Comparison of ENCODE assay signal across 12 cellular contexts in the genomic region with DNA sequence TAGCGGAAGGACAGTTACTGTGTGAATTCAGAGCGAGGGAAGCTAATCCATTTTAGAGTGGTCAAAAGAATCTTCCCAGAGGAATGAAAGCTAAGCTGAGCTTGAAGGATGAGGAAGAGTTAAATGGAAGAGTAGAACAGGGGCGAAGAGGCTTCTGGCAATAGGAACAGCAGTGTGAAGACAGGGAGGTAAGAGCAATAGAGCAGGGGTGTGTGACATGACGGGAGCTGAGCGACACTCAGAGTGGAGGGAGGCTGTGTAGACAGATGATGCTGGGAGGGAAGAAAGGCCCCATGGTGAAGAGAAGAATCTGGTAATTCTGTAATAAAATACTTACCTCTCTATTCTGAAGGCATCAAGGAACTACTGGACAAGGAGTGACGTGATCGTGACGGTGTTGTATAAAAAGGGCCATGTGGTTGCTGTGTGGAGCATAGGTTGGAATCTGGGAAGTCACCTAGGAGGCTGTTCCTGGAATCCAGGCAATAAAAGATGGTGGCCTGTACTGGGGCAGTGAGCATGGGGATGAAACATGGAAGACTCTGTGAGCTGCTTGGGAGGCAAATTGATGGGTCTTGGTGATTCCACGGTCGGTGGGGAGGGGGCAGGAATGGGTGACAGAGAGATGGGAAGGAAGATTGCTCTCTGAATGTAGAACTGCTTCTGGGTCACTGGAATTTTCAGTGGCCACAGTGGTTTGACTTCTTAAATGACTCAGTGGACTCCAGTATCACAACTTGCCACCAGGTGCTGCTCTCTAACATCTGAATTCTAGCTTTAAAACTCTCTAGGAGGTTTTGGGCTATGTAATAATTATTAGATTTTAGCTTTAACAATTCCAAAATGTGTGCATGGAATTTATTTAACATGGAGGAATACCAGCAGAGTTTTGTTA.
DNase-seq lines count a peak whose midpoint lies in the region; ATAC-seq and TF ChIP-seq lines count a peak whose summit lies in the region.
"Had no signal": no experiment of that assay in that cellular context is flagged by ENCODE, and none has a peak within 500 bp of the region (broad histone marks: within the 10 kb centered on the region; RNA-seq: fewer than 3 reads in every experiment).

No MANE protein-coding gene starts in this region.

- H3K27ac ChIP-seq in 22Rv1 = no peak overlapping the region
- H3K27ac ChIP-seq in WERI-Rb-1 = no peak overlapping the region
- H3K27ac ChIP-seq in cardiac muscle cell = no peak overlapping the region
- no peak overlapping the region for H3K27ac ChIP-seq in vagina
- no peak overlapping the region for H3K27ac ChIP-seq in upper lobe of left lung
- H3K27ac ChIP-seq: BLaER1 had no signal

- H3K9me3 ChIP-seq in WERI-Rb-1 (ENCODE audit: severe bottlenecking) (peaks cover 3% of the 10 kb centered on the region), cardiac muscle cell (ENCODE audit: low read depth) (no peaks in the 10 kb centered on the region), vagina (no peaks in the 10 kb centered on the region), upper lobe of left lung (no peaks in the 10 kb centered on the region)

- WGBS in upper lobe of left lung, 2 donors = 89 to 93% methylated on average over 10 of the region's 10 CpGs

- no peak for TF ChIP-seq POLR2A in vagina (IDR thresholded peaks at IDR 0.05)
- TF ChIP-seq POLR2A in upper lobe of left lung (IDR thresholded peaks at IDR 0.05) = no peak

- no peaks in the 10 kb centered on the region for H3K36me3 ChIP-seq in H7 (replicated peaks; ENCODE audit: control insufficient read depth, insufficient read depth, low read length)
- H3K36me3 ChIP-seq in WERI-Rb-1 = no peaks in the 10 kb centered on the region
- H3K36me3 ChIP-seq in cardiac muscle cell = no peaks in the 10 kb centered on the region
- H3K36me3 ChIP-seq in vagina = no peaks in the 10 kb centered on the region
- no peaks in the 10 kb centered on the region for H3K36me3 ChIP-seq in upper lobe of left lung
- H3K36me3 ChIP-seq: BLaER1 had no signal

- no peak for ATAC-seq in HG03460 (IDR thresholded peaks at IDR 0.05; ENCODE audit: unreplicated experiment)
- no peak for ATAC-seq in upper lobe of left lung (ENCODE audit: low FRiP score in 2 of 2)
- ATAC-seq: effector memory CD8-positive, alpha-beta T cell; left lobe of liver had no signal

- DNase-seq in H7 (peak; percentile 36), WERI-Rb-1 (no peak), cardiac muscle cell (ENCODE audit: low read depth in 1 of 2, low spot score in 1 of 2) (peak in 1 of 2 donors; percentile 32), DMS153 treated with DMSO at 0.1 percent for 48 hours (lab: John Stamatoyannopoulos, UW; ENCODE audit: unreplicated experiment) (no peak), vagina (ENCODE audit: extremely low spot score in 2 of 2) (no peak), upper lobe of left lung (no peak)
- DNase-seq: effector memory CD8-positive, alpha-beta T cell; NK-92 treated with Interleukin-12 subunit alpha and Interleukin-12 subunit beta, amount 100 ng/mL, for 24 hours had no signal

- intact Hi-C loops in vagina (cut with DNase I) = no loop called here

- no peaks in the 10 kb centered on the region for H3K4me1 ChIP-seq in cardiac muscle cell (ENCODE audit: low read depth)
- no peaks in the 10 kb centered on the region for H3K4me1 ChIP-seq in vagina
- H3K4me1 ChIP-seq in upper lobe of left lung = no peaks in the 10 kb centered on the region
- H3K4me1 ChIP-seq: BLaER1 had no signal

- H3K27me3 ChIP-seq in H7 (ENCODE audit: control insufficient read depth, insufficient read depth, low read length) (no peaks in the 10 kb centered on the region), WERI-Rb-1 (ENCODE audit: insufficient read depth, low read depth, severe bottlenecking) (no peaks in the 10 kb centered on the region), cardiac muscle cell (no peaks in the 10 kb centered on the region), vagina (no peaks in the 10 kb centered on the region), upper lobe of left lung (no peaks in the 10 kb centered on the region)
- H3K27me3 ChIP-seq: BLaER1 had no signal

- H3K4me3 ChIP-seq in H7 (ENCODE audit: insufficient read depth, low read depth, low read length) (no peak overlapping the region), WERI-Rb-1 (ENCODE audit: low read depth, low read length) (no peak overlapping the region), cardiac muscle cell (no peak overlapping the region), vagina (no peak overlapping the region), upper lobe of left lung (no peak overlapping the region)
- H3K4me3 ChIP-seq: BLaER1 had no signal

- TF ChIP-seq CTCF in 22Rv1 (IDR thresholded peaks at IDR 0.05) (peak; percentile 44), WERI-Rb-1 (IDR thresholded peaks at IDR 0.05; ENCODE audit: low read depth, low read length) (peak; percentile 40), cardiac muscle cell (IDR thresholded peaks at IDR 0.05; ENCODE audit: low read depth, low read length) (peak; percentile 51), vagina (IDR thresholded peaks at IDR 0.05) (no peak), upper lobe of left lung (IDR thresholded peaks at IDR 0.05) (no peak)

- no peak for TF ChIP-seq EP300 in upper lobe of left lung (IDR thresholded peaks at IDR 0.05)

Comparison
In these comparisons a context has a peak if more than half of its experiments do, and no peak if none do; other contexts are left out.
1. CTCF ChIP-seq: peak in 22Rv1 (single experiment), WERI-Rb-1 (single experiment) and cardiac muscle cell (single experiment); none in vagina (0 of 3) and upper lobe of left lung (0 of 6).